ENCODE assay signal across 8 cellular contexts in genomic region chr11:44726278-44727113, GRCh38. TPM values are rescaled to one million over a fixed set of nuclear protein-coding genes. Genes with fewer than 3 reads are reported as not detected.
DNase-seq lines count a peak whose midpoint lies in the region; ATAC-seq and TF ChIP-seq lines count a peak whose summit lies in the region.

Gene TSPAN18, plus strand, starts transcription at chr11:44726962. Its CDS starts 179,455 bp downstream, at chr11:44906417.

- peak; percentile 30 for DNase-seq in KBM-7
- peak; percentile 43 to 45 for DNase-seq in activated T-cell treated with anti-CD3 and anti-CD28 coated beads, Interleukin-2, amount 50 U/mL, for 48 hours
- DNase-seq in ovary, result peak in 4 of 5 donors; percentile 35 to 68 (median 58)
- no peak for DNase-seq in KG1 (lab: John Stamatoyannopoulos, UW)
- DNase-seq in H4 (ENCODE audit: low spot score), result no peak

- H3K36me3 ChIP-seq in DOHH2 (ENCODE audit: control insufficient read depth, low read length) (no peaks in the 10 kb centered on the region), gastroesophageal sphincter (no peaks in the 10 kb centered on the region), ovary (no peaks in the 10 kb centered on the region)

- in situ Hi-C loops in KBM-7 (cut with MboI; ENCODE audit: low pct_unique_long_range_greater_than_20kb, low sequenced_read_pairs), result no loop called here

- no peaks in the 10 kb centered on the region for H3K9me2 ChIP-seq in DOHH2 (replicated peaks; ENCODE audit: control insufficient read depth, low read length)

- TF ChIP-seq CTCF in DOHH2 (IDR thresholded peaks at IDR 0.05; ENCODE audit: low read depth, low read length, poor library complexity, severe bottlenecking), result no peak
- no peak for TF ChIP-seq CTCF in gastroesophageal sphincter (IDR thresholded peaks at IDR 0.05)
- no peak for TF ChIP-seq CTCF in ovary (IDR thresholded peaks at IDR 0.05)

- H3K27ac ChIP-seq in DOHH2 (ENCODE audit: low read depth, low read length) (no peak within 1 kb of the TSS), gastroesophageal sphincter (peak within 1 kb of the TSS; percentile 85 to 92 (median 88)), ovary (peak within 1 kb of the TSS; percentile 72 to 75)

- WGBS in gastroesophageal sphincter (ENCODE audit: low coverage in 1 of 2), 2 donors, result 20% methylated on average over 1 of the region's 67 CpGs; no CpG with 5 or more reads in 1 of the 2 donors
- 11 to 14% (median 13%) methylated on average over 29 to 42 of the region's 67 CpGs for WGBS in ovary, 3 donors

- no peaks in the 10 kb centered on the region for H3K79me2 ChIP-seq in DOHH2 (ENCODE audit: control insufficient read depth, low read length)

- peak; percentile 66 for ATAC-seq in GM21526 (IDR thresholded peaks at IDR 0.05; ENCODE audit: low FRiP score, unreplicated experiment)
- ATAC-seq in gastroesophageal sphincter, result peak; percentile 3

- intact Hi-C loops in ovary (cut with DNase I), result loop anchor here (5.0 to 10.0 kb wide), 7 partner anchors 102 to 186 kb away; no protein-coding TSS in a partner anchor

- H3K4me3 ChIP-seq in DOHH2 (ENCODE audit: low read length), result peak within 1 kb of the TSS; percentile 54
- peak within 1 kb of the TSS; percentile 68 to 91 for H3K4me3 ChIP-seq in gastroesophageal sphincter
- H3K4me3 ChIP-seq in ovary, result peak within 1 kb of the TSS; percentile 55

- no peak for TF ChIP-seq POLR2A in gastroesophageal sphincter (IDR thresholded peaks at IDR 0.05)
- no peak for TF ChIP-seq POLR2A in ovary (IDR thresholded peaks at IDR 0.05)

- no peaks in the 10 kb centered on the region for H3F3A ChIP-seq in DOHH2 (ENCODE audit: control insufficient read depth, insufficient read depth)

- H3K27me3 ChIP-seq in DOHH2 (ENCODE audit: control insufficient read depth, low read length) (peaks cover 45% of the 10 kb centered on the region), gastroesophageal sphincter (no peaks in the 10 kb centered on the region), ovary (no peaks in the 10 kb centered on the region)

- TF ChIP-seq EP300 in gastroesophageal sphincter (IDR thresholded peaks at IDR 0.05) (no peak), ovary (IDR thresholded peaks at IDR 0.05) (no peak)

- peak within 1 kb of the TSS; percentile 70 for H3K4me2 ChIP-seq in DOHH2 (ENCODE audit: low read length)

- H3K9me3 ChIP-seq in DOHH2 (ENCODE audit: control insufficient read depth, insufficient read depth, low read length) (no peaks in the 10 kb centered on the region), gastroesophageal sphincter (no peaks in the 10 kb centered on the region), ovary (no peaks in the 10 kb centered on the region)

- H3K4me1 ChIP-seq in DOHH2 (ENCODE audit: control insufficient read depth, low read length) (peaks cover 16% of the 10 kb centered on the region), gastroesophageal sphincter (peaks cover 6 to 72% (median 21%) of the 10 kb centered on the region in 3 donors), ovary (ENCODE audit: insufficient read depth) (peaks cover 6% of the 10 kb centered on the region)

- H4K20me1 ChIP-seq in DOHH2 (ENCODE audit: control insufficient read depth, insufficient read depth, low read depth, low read length), result no peaks in the 10 kb centered on the region

RNA-seq across cellular contexts. Expression of gene TSPAN18, which starts in this region (rescaled TPM):
- 10 to 100 TPM; 31.1 to 74.6 (median 34.7) TPM for total RNA-seq in gastroesophageal sphincter
- 10 to 100 TPM in 4 of 7 donors, 1 to 10 TPM in 3; 2.1 to 25.1 (median 14.4) TPM for total RNA-seq in ovary
- 10 to 100 TPM; 11.6 to 35.3 TPM for polyA plus RNA-seq in ovary
- total RNA-seq in H4 (2014; rRNA removed; shearing (Covaris generic)), result 0.83 TPM in 1 of 2 replicates, not detected in the other

Comparison
In these comparisons a context has a peak if more than half of its experiments do, and no peak if none do; other contexts are left out.
1. DNase-seq: peak in KBM-7 (single experiment), activated T-cell treated with anti-CD3 and anti-CD28 coated beads, Interleukin-2, amount 50 U/mL, for 48 hours (2 of 2) and ovary (4 of 5); none in KG1 (single experiment) and H4 (single experiment).
2. Peak in every context shown above with its lines, with median percentiles within 50 percentile points of each other: H3K4me3 ChIP-seq.